ENCODE assay signal across 9 cellular contexts in the genomic region with DNA sequence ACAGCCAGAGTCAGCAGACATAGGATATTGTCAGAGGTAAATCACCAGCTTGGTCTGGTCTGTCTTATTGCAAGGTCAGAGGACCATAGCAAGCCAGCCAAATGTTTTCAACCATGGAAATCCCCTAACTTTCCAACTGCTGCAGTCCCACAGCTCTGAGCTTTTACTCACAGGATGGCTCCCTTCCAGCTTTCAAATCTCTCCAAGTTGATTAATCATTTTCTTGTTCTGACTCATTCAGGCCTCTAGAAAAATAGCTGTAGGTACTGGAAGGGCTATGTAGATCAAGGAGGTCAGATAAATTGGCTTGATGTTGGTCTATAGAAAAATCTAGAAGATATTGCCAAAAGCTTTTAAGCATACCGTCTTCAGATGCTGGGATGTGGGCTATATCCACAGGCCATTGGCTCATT.
DNase-seq lines count a peak whose midpoint lies in the region; ATAC-seq lines count a peak whose summit lies in the region.
"Had no signal": no experiment of that assay in that cellular context is flagged by ENCODE, and none has a peak within 500 bp of the region (broad histone marks: within the 10 kb centered on the region; RNA-seq: fewer than 3 reads in every experiment).

No MANE protein-coding gene starts in this region.

- H3K9me3 ChIP-seq in Karpas-422 (ENCODE audit: low read length), result no peaks in the 10 kb centered on the region

- no peak overlapping the region for H3K27ac Mint-ChIP-seq in stimulated activated memory B cell treated with anti-CD40 and anti-IgM and Interleukin-4, amounts not matched to agents 10 μg/mL and 1 μg/mL and 100 μg/mL, for 72 hours
- H3K27ac Mint-ChIP-seq: T-cell had no signal

- no peak overlapping the region for H3K9ac ChIP-seq in Karpas-422 (ENCODE audit: low read length)

- no peak overlapping the region for H3K4me3 Mint-ChIP-seq in stimulated activated memory B cell treated with anti-CD40 and anti-IgM and Interleukin-4, amounts not matched to agents 10 μg/mL and 1 μg/mL and 100 μg/mL, for 72 hours
- H3K4me3 Mint-ChIP-seq: T-cell had no signal

- H4K20me1 ChIP-seq in Karpas-422 (ENCODE audit: insufficient read depth, low read depth, low read length), result peaks cover 21% of the 10 kb centered on the region; the same call in 1 of the 2 replicates

- no peaks in the 10 kb centered on the region for H3K79me2 ChIP-seq in Karpas-422 (ENCODE audit: low read length)

- no peaks in the 10 kb centered on the region for H3K9me2 ChIP-seq in Karpas-422 (replicated peaks; ENCODE audit: insufficient read depth, low read length)

- ATAC-seq in GM19397 (IDR thresholded peaks at IDR 0.05; ENCODE audit: unreplicated experiment), result peak; percentile 80
- ATAC-seq in HG03457 (IDR thresholded peaks at IDR 0.05; ENCODE audit: unreplicated experiment), result peak; percentile 69
- peak; percentile 92 for ATAC-seq in stimulated activated memory B cell treated with anti-CD40 and anti-IgM and Interleukin-4, amounts not matched to agents 10 μg/mL and 1 μg/mL and 100 μg/mL, for 72 hours

- DNase-seq in DMS 273 (lab: John Stamatoyannopoulos, UW; ENCODE audit: unreplicated experiment), result peak; percentile 75
- peak; percentile 17 for DNase-seq in activated naive CD4-positive, alpha-beta T cell treated with anti-CD3 and anti-CD28 coated beads, Interleukin-2, amount 50 U/mL, for 16 hours
- peak; percentile 27 for DNase-seq in iPS-NIHi11 (ENCODE audit: low spot score)
- no peak for DNase-seq in NCI-H1417 (lab: John Stamatoyannopoulos, UW)
- DNase-seq in Karpas-422, result no peak
- DNase-seq: T-cell had no signal

- no peaks in the 10 kb centered on the region for H3K9me3 Mint-ChIP-seq in stimulated activated memory B cell treated with anti-CD40 and anti-IgM and Interleukin-4, amounts not matched to agents 10 μg/mL and 1 μg/mL and 100 μg/mL, for 72 hours
- H3K9me3 Mint-ChIP-seq: T-cell had no signal

- H2AFZ ChIP-seq in Karpas-422 (ENCODE audit: low read length), result no peak overlapping the region

- peaks cover 6% of the 10 kb centered on the region for H3K4me1 Mint-ChIP-seq in stimulated activated memory B cell treated with anti-CD40 and anti-IgM and Interleukin-4, amounts not matched to agents 10 μg/mL and 1 μg/mL and 100 μg/mL, for 72 hours
- H3K4me1 Mint-ChIP-seq: T-cell had no signal

- no peak overlapping the region for H3K27ac ChIP-seq in Karpas-422 (ENCODE audit: low read length)

- no peak overlapping the region for H3K4me2 ChIP-seq in Karpas-422 (ENCODE audit: low read depth, low read length, poor library complexity, severe bottlenecking)

- no peaks in the 10 kb centered on the region for H3K27me3 Mint-ChIP-seq in stimulated activated memory B cell treated with anti-CD40 and anti-IgM and Interleukin-4, amounts not matched to agents 10 μg/mL and 1 μg/mL and 100 μg/mL, for 72 hours
- H3K27me3 Mint-ChIP-seq: T-cell had no signal

- no peak overlapping the region for H3K4me3 ChIP-seq in Karpas-422 (ENCODE audit: low read length)

- no peaks in the 10 kb centered on the region for H3K27me3 ChIP-seq in Karpas-422 (ENCODE audit: low read length)

- H3K36me3 Mint-ChIP-seq in stimulated activated memory B cell treated with anti-CD40 and anti-IgM and Interleukin-4, amounts not matched to agents 10 μg/mL and 1 μg/mL and 100 μg/mL, for 72 hours, result peaks cover under 1% of the 10 kb centered on the region

- H3K36me3 ChIP-seq in Karpas-422 (ENCODE audit: insufficient read depth, low read length), result no peaks in the 10 kb centered on the region

- no peaks in the 10 kb centered on the region for H3K4me1 ChIP-seq in Karpas-422 (ENCODE audit: low read length)

Comparison
In these comparisons a context has a peak if more than half of its experiments do, and no peak if none do; other contexts are left out.
1. DNase-seq: peak in DMS 273 (single experiment), activated naive CD4-positive, alpha-beta T cell treated with anti-CD3 and anti-CD28 coated beads, Interleukin-2, amount 50 U/mL, for 16 hours (single experiment) and iPS-NIHi11 (single experiment); none in NCI-H1417 (0 of 3) and Karpas-422 (single experiment).
2. Peak in every context shown above with its lines, with median percentiles within 50 percentile points of each other: ATAC-seq.